6 cellular contexts compared by ENCODE assay signal in the genomic region with DNA sequence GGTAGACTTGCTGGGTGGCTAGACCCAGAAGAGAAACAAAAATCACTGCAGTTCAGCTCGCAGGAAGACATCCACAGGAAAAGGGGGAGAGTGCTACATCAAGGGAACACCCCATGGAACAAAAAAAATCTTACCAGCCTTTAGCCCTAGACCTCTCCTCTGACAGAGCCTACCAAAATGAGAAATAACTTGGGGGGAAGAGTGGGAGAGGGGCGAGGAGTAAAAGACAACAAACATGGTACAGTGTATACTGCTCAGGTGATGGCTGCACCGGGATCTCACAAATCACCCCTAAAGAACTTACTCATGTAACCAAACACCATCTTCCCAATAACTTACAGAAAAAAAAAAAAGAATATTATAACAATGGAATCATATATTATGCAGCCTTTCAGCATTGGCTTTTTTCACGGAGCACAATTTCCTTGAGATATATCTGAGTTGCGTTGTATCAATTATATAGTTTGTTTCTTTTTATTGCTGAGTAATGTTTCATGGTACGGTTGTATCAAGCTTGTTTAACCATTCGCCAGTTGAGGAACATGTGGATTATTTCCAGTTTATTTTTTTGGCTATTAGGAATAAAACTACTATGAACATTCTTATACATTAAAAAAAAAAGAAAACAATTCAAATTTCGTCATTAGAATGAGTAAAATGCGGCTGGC.
"Had no signal": no experiment of that assay in that cellular context is flagged by ENCODE, and none has a peak within 500 bp of the region (broad histone marks: within the 10 kb centered on the region; RNA-seq: fewer than 3 reads in every experiment).

No MANE protein-coding gene starts in this region.

- DNase-seq: IMR-90, KBM-7 had no signal

- H3K4me3 Mint-ChIP-seq: IgD-negative memory B cell had no signal

- H3K9me3 Mint-ChIP-seq: IgD-negative memory B cell had no signal

- FAIRE-seq: HepG2, HTR-8/SVneo had no signal

- H3K27ac ChIP-seq: HL-60 had no signal

- H3K36me3 Mint-ChIP-seq: IgD-negative memory B cell had no signal

- ATAC-seq: HepG2 had no signal

- H3K27ac Mint-ChIP-seq: IgD-negative memory B cell had no signal
